8 cellular contexts compared by ENCODE assay signal in the genomic region with DNA sequence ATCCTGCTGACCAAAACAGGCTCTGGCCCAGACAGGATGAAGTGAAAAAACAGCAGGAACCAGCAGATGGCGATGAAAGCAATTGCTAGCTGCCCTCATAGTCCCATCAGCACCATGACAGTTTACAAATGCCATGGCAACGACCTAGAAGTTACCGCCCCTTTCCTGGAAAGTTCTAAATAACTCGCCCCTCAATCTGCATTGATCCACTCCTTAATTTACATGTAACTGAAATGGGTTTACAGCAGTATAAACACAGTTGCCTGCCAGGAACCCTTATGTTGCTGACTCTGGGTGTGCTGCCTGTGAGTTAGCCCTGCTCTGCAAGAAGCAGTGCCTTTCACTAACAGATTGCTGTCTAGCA.
A peak's percentile ranks its signal among the peaks of the same experiment; 100 is the strongest.
DNase-seq lines count a peak whose midpoint lies in the region; ATAC-seq, FAIRE-seq and TF ChIP-seq lines count a peak whose summit lies in the region.

No MANE protein-coding gene starts in this region.

- DNase-seq in activated CD4-positive, alpha-beta T cell treated with anti-CD3 and anti-CD28 coated beads for 36 hours = peak; percentile 63
- DNase-seq in activated CD4-positive, alpha-beta T cell treated with anti-CD3 and anti-CD28 coated beads, Interleukin-2, amount 50 U/mL, for 4 hours = no peak
- DNase-seq in Kasumi-1 (lab: John Stamatoyannopoulos, UW) (peak; percentile 36 to 52), dermis microvascular lymphatic vessel endothelial cell (ENCODE audit: low read depth in 2 of 2) (peak; percentile 42 to 60), mesendoderm (peak; percentile 93), urothelium cell line (ENCODE audit: low spot score) (peak; percentile 63)

- H3K4me1 ChIP-seq in mesendoderm (ENCODE audit: control insufficient read depth, low read depth, low read length) = no peaks in the 10 kb centered on the region

- intact Hi-C loops in activated CD4-positive, alpha-beta T cell treated with anti-CD3 and anti-CD28 coated beads for 36 hours (cut with DNase I, micrococcal nuclease) = loop anchor here in 1 of 2 experiments (1.0 kb wide), 1 partner anchor 41 kb away; no protein-coding TSS in a partner anchor

- H3K36me3 ChIP-seq in mesendoderm (ENCODE audit: control insufficient read depth, insufficient read depth, low read length) = no peaks in the 10 kb centered on the region

- H4K8ac ChIP-seq in mesendoderm (ENCODE audit: low read depth, low read length) = no peak overlapping the region

- H2BK120ac ChIP-seq in mesendoderm (ENCODE audit: low read depth, low read length) = no peak overlapping the region

- H3K23ac ChIP-seq in mesendoderm (ENCODE audit: low read length) = no peak overlapping the region

- no peak overlapping the region for H2AK5ac ChIP-seq in mesendoderm (ENCODE audit: low read length)

- WGBS in mesendoderm (ENCODE audit: extremely low coverage, insufficient coverage, low lambda C conversion rate) = no CpG with 5 or more reads among the region's 4 CpGs

- H3K27ac ChIP-seq in mesendoderm (ENCODE audit: low read depth, low read length) = no peak overlapping the region

- no peak overlapping the region for H2BK5ac ChIP-seq in mesendoderm (ENCODE audit: low read length)

- no peaks in the 10 kb centered on the region for H3K79me1 ChIP-seq in mesendoderm (ENCODE audit: low read length)

- H2BK15ac ChIP-seq in mesendoderm (replicated peaks; ENCODE audit: low read depth) = no peak overlapping the region

- POLR2A ChIA-PET in activated CD4-positive, alpha-beta T cell treated with anti-CD3 and anti-CD28 coated beads for 36 hours (lab: Charles Lee) = no interaction called here

- peak; percentile 23 for FAIRE-seq in urothelium cell line (lab: Jason Lieb, UNC)

- CTCF ChIA-PET in activated CD4-positive, alpha-beta T cell treated with anti-CD3 and anti-CD28 coated beads for 36 hours (lab: Charles Lee) = interaction anchor here (0.6 to 2.3 kb wide), 5 partner anchors 26 to 385 kb away, joined by 3 to 12 read pairs (median 7); no protein-coding TSS in a partner anchor

- peak; percentile 84 for ATAC-seq in activated CD4-positive, alpha-beta T cell treated with anti-CD3 and anti-CD28 coated beads for 36 hours
- peak; percentile 80 for ATAC-seq in GM21526 (IDR thresholded peaks at IDR 0.05; ENCODE audit: low FRiP score, unreplicated experiment)
- peak; percentile 99 for ATAC-seq in SK-N-SH treated with all-trans-retinoic acid at 6 μM for 48 hours

- H4K5ac ChIP-seq in mesendoderm (ENCODE audit: low read length) = no peak overlapping the region

- no peaks in the 10 kb centered on the region for H3K27me3 ChIP-seq in mesendoderm (ENCODE audit: insufficient read depth, low read length, poor library complexity)

- no peak overlapping the region for H3K9ac ChIP-seq in mesendoderm (ENCODE audit: low read length)

- H3K4me2 ChIP-seq in mesendoderm (ENCODE audit: low read length) = no peak overlapping the region

- no peaks in the 10 kb centered on the region for H3K36me3 Mint-ChIP-seq in activated CD4-positive, alpha-beta T cell treated with anti-CD3 and anti-CD28 coated beads for 36 hours (ENCODE audit: low read depth)

- H3K79me2 ChIP-seq in mesendoderm (ENCODE audit: control insufficient read depth, insufficient read depth, low read length) = no peaks in the 10 kb centered on the region

- no peak overlapping the region for H3K4me3 ChIP-seq in mesendoderm (ENCODE audit: low read length)

- H3K4me3 Mint-ChIP-seq in activated CD4-positive, alpha-beta T cell treated with anti-CD3 and anti-CD28 coated beads for 36 hours = no peak overlapping the region

- no peaks in the 10 kb centered on the region for H3K9me3 Mint-ChIP-seq in activated CD4-positive, alpha-beta T cell treated with anti-CD3 and anti-CD28 coated beads for 36 hours (ENCODE audit: low read depth)

- H3K4ac ChIP-seq in mesendoderm (ENCODE audit: low read depth, low read length) = no peak overlapping the region

- H3K4me1 Mint-ChIP-seq in activated CD4-positive, alpha-beta T cell treated with anti-CD3 and anti-CD28 coated beads for 36 hours = no peaks in the 10 kb centered on the region

- no peak overlapping the region for H3K56ac ChIP-seq in mesendoderm (ENCODE audit: low read length)

- H3K18ac ChIP-seq in mesendoderm (ENCODE audit: low read length) = no peak overlapping the region

- H3K27ac Mint-ChIP-seq in activated CD4-positive, alpha-beta T cell treated with anti-CD3 and anti-CD28 coated beads for 36 hours = no peak overlapping the region

- H3K27me3 Mint-ChIP-seq in activated CD4-positive, alpha-beta T cell treated with anti-CD3 and anti-CD28 coated beads for 36 hours = peaks cover 6% of the 10 kb centered on the region

TF ChIP-seq in SK-N-SH treated with all-trans-retinoic acid at 6 μM for 48 hours, 23 proteins besides CTCF, POLR2A, EP300 and RAD21 (continues in another document):
- TF ChIP-seq ISL1 (CRISPR knock-in tag; IDR thresholded peaks at IDR 0.05) (no peak), RARB (CRISPR knock-in tag; IDR thresholded peaks at IDR 0.05) (no peak), ZNF8 (CRISPR knock-in tag; IDR thresholded peaks at IDR 0.05) (no peak), OSR1 (CRISPR knock-in tag; IDR thresholded peaks at IDR 0.05) (no peak), CSDC2 (CRISPR knock-in tag; IDR thresholded peaks at IDR 0.05) (no peak), TCF4 (CRISPR knock-in tag; IDR thresholded peaks at IDR 0.05; ENCODE audit: borderline replicate concordance) (no peak), TOX (CRISPR knock-in tag; IDR thresholded peaks at IDR 0.05; ENCODE audit: borderline replicate concordance) (no peak), ZFP3 (CRISPR knock-in tag; IDR thresholded peaks at IDR 0.05) (no peak), PPARA (CRISPR knock-in tag; IDR thresholded peaks at IDR 0.05; ENCODE audit: borderline replicate concordance) (no peak)
- TF ChIP-seq, protein P1, sequence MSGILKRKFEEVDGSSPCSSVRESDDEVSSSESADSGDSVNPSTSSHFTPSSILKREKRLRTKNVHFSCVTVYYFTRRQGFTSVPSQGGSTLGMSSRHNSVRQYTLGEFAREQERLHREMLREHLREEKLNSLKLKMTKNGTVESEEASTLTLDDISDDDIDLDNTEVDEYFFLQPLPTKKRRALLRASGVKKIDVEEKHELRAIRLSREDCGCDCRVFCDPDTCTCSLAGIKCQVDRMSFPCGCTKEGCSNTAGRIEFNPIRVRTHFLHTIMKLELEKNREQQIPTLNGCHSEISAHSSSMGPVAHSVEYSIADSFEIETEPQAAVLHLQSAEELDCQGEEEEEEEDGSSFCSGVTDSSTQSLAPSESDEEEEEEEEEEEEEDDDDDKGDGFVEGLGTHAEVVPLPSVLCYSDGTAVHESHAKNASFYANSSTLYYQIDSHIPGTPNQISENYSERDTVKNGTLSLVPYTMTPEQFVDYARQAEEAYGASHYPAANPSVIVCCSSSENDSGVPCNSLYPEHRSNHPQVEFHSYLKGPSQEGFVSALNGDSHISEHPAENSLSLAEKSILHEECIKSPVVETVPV (CRISPR knock-in tag; IDR thresholded peaks at IDR 0.05) = no peak
- TF ChIP-seq, protein P2, sequence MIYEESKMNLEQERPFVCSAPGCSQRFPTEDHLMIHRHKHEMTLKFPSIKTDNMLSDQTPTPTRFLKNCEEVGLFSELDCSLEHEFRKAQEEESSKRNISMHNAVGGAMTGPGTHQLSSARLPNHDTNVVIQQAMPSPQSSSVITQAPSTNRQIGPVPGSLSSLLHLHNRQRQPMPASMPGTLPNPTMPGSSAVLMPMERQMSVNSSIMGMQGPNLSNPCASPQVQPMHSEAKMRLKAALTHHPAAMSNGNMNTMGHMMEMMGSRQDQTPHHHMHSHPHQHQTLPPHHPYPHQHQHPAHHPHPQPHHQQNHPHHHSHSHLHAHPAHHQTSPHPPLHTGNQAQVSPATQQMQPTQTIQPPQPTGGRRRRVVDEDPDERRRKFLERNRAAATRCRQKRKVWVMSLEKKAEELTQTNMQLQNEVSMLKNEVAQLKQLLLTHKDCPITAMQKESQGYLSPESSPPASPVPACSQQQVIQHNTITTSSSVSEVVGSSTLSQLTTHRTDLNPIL (CRISPR knock-in tag; IDR thresholded peaks at IDR 0.05; ENCODE audit: low read depth) = no peak
- TF ChIP-seq, protein P3, sequence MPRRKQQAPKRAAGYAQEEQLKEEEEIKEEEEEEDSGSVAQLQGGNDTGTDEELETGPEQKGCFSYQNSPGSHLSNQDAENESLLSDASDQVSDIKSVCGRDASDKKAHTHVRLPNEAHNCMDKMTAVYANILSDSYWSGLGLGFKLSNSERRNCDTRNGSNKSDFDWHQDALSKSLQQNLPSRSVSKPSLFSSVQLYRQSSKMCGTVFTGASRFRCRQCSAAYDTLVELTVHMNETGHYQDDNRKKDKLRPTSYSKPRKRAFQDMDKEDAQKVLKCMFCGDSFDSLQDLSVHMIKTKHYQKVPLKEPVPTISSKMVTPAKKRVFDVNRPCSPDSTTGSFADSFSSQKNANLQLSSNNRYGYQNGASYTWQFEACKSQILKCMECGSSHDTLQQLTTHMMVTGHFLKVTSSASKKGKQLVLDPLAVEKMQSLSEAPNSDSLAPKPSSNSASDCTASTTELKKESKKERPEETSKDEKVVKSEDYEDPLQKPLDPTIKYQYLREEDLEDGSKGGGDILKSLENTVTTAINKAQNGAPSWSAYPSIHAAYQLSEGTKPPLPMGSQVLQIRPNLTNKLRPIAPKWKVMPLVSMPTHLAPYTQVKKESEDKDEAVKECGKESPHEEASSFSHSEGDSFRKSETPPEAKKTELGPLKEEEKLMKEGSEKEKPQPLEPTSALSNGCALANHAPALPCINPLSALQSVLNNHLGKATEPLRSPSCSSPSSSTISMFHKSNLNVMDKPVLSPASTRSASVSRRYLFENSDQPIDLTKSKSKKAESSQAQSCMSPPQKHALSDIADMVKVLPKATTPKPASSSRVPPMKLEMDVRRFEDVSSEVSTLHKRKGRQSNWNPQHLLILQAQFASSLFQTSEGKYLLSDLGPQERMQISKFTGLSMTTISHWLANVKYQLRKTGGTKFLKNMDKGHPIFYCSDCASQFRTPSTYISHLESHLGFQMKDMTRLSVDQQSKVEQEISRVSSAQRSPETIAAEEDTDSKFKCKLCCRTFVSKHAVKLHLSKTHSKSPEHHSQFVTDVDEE (CRISPR knock-in tag; IDR thresholded peaks at IDR 0.05) = no peak
- TF ChIP-seq, protein P4, sequence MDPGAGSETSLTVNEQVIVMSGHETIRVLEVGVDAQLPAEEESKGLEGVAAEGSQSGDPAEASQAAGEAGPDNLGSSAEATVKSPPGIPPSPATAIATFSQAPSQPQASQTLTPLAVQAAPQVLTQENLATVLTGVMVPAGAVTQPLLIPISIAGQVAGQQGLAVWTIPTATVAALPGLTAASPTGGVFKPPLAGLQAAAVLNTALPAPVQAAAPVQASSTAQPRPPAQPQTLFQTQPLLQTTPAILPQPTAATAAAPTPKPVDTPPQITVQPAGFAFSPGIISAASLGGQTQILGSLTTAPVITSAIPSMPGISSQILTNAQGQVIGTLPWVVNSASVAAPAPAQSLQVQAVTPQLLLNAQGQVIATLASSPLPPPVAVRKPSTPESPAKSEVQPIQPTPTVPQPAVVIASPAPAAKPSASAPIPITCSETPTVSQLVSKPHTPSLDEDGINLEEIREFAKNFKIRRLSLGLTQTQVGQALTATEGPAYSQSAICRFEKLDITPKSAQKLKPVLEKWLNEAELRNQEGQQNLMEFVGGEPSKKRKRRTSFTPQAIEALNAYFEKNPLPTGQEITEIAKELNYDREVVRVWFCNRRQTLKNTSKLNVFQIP (CRISPR knock-in tag; IDR thresholded peaks at IDR 0.05; ENCODE audit: borderline replicate concordance, low read depth) = no peak

Comparison
In these comparisons a context has a peak if more than half of its experiments do, and no peak if none do; other contexts are left out.
1. DNase-seq: peak in activated CD4-positive, alpha-beta T cell treated with anti-CD3 and anti-CD28 coated beads for 36 hours (single experiment), Kasumi-1 (2 of 2), dermis microvascular lymphatic vessel endothelial cell (2 of 2), mesendoderm (single experiment) and urothelium cell line (single experiment); none in activated CD4-positive, alpha-beta T cell treated with anti-CD3 and anti-CD28 coated beads, Interleukin-2, amount 50 U/mL, for 4 hours (0 of 2).
2. Peak in every context shown above with its lines, with median percentiles within 50 percentile points of each other: ATAC-seq.